ENCODE assay signal across 1 cellular context in the genomic region with DNA sequence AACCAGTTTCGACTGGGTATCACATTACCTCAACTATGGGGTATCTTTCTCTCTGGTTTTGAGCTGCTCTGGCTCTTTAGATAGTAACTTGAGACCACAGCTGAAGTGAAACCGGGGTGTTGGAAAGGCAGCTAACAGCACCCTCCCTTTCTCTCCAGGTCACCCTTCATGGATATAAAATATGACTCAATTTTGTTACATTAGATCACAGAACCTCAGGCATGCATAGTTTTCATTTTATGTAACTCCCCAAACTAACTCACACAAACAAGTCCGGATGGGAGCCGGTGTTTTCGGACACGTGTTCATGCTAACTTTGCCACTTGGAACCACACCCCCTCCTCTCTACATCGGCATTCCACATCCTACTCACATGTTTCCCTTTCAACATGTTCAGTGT.
TF ChIP-seq lines count a peak whose summit lies in the region.

No MANE protein-coding gene starts in this region.

TF ChIP-seq in HEK293, 187 proteins besides CTCF, POLR2A, EP300 and RAD21 (continued from another document):
- TF ChIP-seq ZNF335 (tag by site-specific recombination; conservative IDR thresholded peaks at IDR 0.05) (0 out of 2 replicates have a peak, but pooled peaks have one; percentile 32), KLF9 (tag by site-specific recombination; IDR thresholded peaks at IDR 0.05; ENCODE audit: low read depth) (peak; percentile 68; the same call in 1 of the 2 replicates), WT1 (tag by site-specific recombination; IDR thresholded peaks at IDR 0.05) (peak; percentile 65; the same call in 1 of the 2 replicates), GLI2 (tag by site-specific recombination; IDR thresholded peaks at IDR 0.05; ENCODE audit: borderline replicate concordance, low read depth) (0 out of 2 replicates have a peak, but pooled peaks have one; percentile 7), ZNF341 (tag by site-specific recombination; IDR thresholded peaks at IDR 0.05; ENCODE audit: low read depth) (peak; percentile 80), ZNF571 (tag by site-specific recombination; IDR thresholded peaks at IDR 0.05) (no peak)
- TF ChIP-seq, protein P1, sequence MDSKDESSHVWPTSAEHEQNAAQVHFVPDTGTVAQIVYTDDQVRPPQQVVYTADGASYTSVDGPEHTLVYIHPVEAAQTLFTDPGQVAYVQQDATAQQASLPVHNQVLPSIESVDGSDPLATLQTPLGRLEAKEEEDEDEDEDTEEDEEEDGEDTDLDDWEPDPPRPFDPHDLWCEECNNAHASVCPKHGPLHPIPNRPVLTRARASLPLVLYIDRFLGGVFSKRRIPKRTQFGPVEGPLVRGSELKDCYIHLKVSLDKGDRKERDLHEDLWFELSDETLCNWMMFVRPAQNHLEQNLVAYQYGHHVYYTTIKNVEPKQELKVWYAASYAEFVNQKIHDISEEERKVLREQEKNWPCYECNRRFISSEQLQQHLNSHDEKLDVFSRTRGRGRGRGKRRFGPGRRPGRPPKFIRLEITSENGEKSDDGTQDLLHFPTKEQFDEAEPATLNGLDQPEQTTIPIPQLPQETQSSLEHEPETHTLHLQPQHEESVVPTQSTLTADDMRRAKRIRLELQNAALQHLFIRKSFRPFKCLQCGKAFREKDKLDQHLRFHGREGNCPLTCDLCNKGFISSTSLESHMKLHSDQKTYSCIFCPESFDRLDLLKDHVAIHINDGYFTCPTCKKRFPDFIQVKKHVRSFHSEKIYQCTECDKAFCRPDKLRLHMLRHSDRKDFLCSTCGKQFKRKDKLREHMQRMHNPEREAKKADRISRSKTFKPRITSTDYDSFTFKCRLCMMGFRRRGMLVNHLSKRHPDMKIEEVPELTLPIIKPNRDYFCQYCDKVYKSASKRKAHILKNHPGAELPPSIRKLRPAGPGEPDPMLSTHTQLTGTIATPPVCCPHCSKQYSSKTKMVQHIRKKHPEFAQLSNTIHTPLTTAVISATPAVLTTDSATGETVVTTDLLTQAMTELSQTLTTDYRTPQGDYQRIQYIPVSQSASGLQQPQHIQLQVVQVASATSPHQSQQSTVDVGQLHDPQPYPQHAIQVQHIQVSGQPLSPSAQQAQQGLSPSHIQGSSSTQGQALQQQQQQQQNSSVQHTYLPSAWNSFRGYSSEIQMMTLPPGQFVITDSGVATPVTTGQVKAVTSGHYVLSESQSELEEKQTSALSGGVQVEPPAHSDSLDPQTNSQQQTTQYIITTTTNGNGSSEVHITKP (tag by site-specific recombination; IDR thresholded peaks at IDR 0.05), result peak; percentile 49; the same call in 1 of the 2 replicates
